In genomic region chr16:69176033-69176780, GRCh38 we compare ENCODE assay signal across 17 cellular contexts. TPM values are rescaled to one million over a fixed set of nuclear protein-coding genes. Genes with fewer than 3 reads are reported as not detected.
A peak's percentile ranks its signal among the peaks of the same experiment; 100 is the strongest.
DNase-seq lines count a peak whose midpoint lies in the region; TF ChIP-seq lines count a peak whose summit lies in the region.
"Had no signal": no experiment of that assay in that cellular context is flagged by ENCODE, and none has a peak within 500 bp of the region (broad histone marks: within the 10 kb centered on the region; RNA-seq: fewer than 3 reads in every experiment).

No MANE protein-coding gene starts in this region.

- WGBS in smooth muscle cell (ENCODE audit: low lambda C conversion rate): 88% methylated on average over 4 of the region's 4 CpGs

- H3K9ac ChIP-seq in adipocyte (ENCODE audit: low read length) (peak overlapping the region; percentile 41), smooth muscle cell (ENCODE audit: low read depth) (no peak overlapping the region)

- H3K27ac ChIP-seq in smooth muscle cell (ENCODE audit: low read depth) (peak overlapping the region; percentile 28), OCI-LY7 (ENCODE audit: low read depth, low read length, poor library complexity, severe bottlenecking) (no peak overlapping the region)
- H3K27ac ChIP-seq: WERI-Rb-1 had no signal

- H3F3A ChIP-seq in smooth muscle cell (ENCODE audit: low read depth): peaks cover 3% of the 10 kb centered on the region

- H3K4me1 ChIP-seq in adipocyte (ENCODE audit: control insufficient read depth, insufficient read depth, low read length) (peaks cover 50% of the 10 kb centered on the region), smooth muscle cell (ENCODE audit: low read depth) (peaks cover 3% of the 10 kb centered on the region), OCI-LY7 (ENCODE audit: insufficient read depth, low read length, poor library complexity, severe bottlenecking) (no peaks in the 10 kb centered on the region)

- POLR2A ChIA-PET in OCI-LY7 (lab: Charles Lee): no interaction called here

- H4K20me1 ChIP-seq in smooth muscle cell (ENCODE audit: low read depth): no peaks in the 10 kb centered on the region
- H4K20me1 ChIP-seq in OCI-LY7 (ENCODE audit: insufficient read depth, low read length): no peaks in the 10 kb centered on the region

- no peak for TF ChIP-seq CTCF in smooth muscle cell (IDR thresholded peaks at IDR 0.05; ENCODE audit: borderline replicate concordance, insufficient read depth, poor library complexity, severe bottlenecking)
- no peak for TF ChIP-seq CTCF in OCI-LY7 (conservative IDR thresholded peaks at IDR 0.05; ENCODE audit: low read length)
- TF ChIP-seq CTCF in GM20000 (IDR thresholded peaks at IDR 0.05; ENCODE audit: extremely low read depth, missing control alignments): no peak

- DNase-seq in GM03348 (ENCODE audit: low spot score): peak; percentile 46
- peak; percentile 53 for DNase-seq in adipocyte (ENCODE audit: low read depth)
- peak; percentile 93 for DNase-seq in fibroblast of peridontal ligament (ENCODE audit: extremely low read depth)
- DNase-seq in smooth muscle cell (lab: John Stamatoyannopoulos, UW; ENCODE audit: unreplicated experiment): no peak
- no peak for DNase-seq in SIG-M5 treated with dmso at 0.1 percent for 504 hours (lab: John Stamatoyannopoulos, UW; ENCODE audit: unreplicated experiment)
- DNase-seq in OCI-LY7 (ENCODE audit: low spot score): no peak
- DNase-seq in NCI-H510A (lab: John Stamatoyannopoulos, UW): no peak
- DNase-seq in GM20000 (ENCODE audit: low spot score): no peak
- DNase-seq: activated CD8-positive, alpha-beta memory T cell treated with anti-CD3 and anti-CD28 coated beads for 24 hours; aorta; MM.1S; natural killer cell; NCI-H2029 treated with DMSO at 0.1 percent for 48 hours; NCI-H524 treated with DMSO at 0.1 percent for 48 hours; substantia nigra; WERI-Rb-1 had no signal

- no peaks in the 10 kb centered on the region for H3K27me3 ChIP-seq in adipocyte (replicated peaks; ENCODE audit: control insufficient read depth, insufficient read depth, low read length)
- no peaks in the 10 kb centered on the region for H3K27me3 ChIP-seq in smooth muscle cell (ENCODE audit: low read depth)

- H3K79me2 ChIP-seq in smooth muscle cell (ENCODE audit: low read depth) (no peaks in the 10 kb centered on the region), OCI-LY7 (ENCODE audit: insufficient read depth, low read depth, low read length) (no peaks in the 10 kb centered on the region)

- H2AFZ ChIP-seq in smooth muscle cell (ENCODE audit: low read depth) (no peak overlapping the region), OCI-LY7 (ENCODE audit: low read length) (no peak overlapping the region)

- no peaks in the 10 kb centered on the region for H3K9me3 ChIP-seq in adipocyte (ENCODE audit: control insufficient read depth, low read length)
- no peaks in the 10 kb centered on the region for H3K9me3 ChIP-seq in smooth muscle cell (replicated peaks; ENCODE audit: low read depth)
- no peaks in the 10 kb centered on the region for H3K9me3 ChIP-seq in OCI-LY7 (ENCODE audit: low read length)

- H3K36me3 ChIP-seq in adipocyte (ENCODE audit: control insufficient read depth, insufficient read depth, low read length, severe bottlenecking) (no peaks in the 10 kb centered on the region), smooth muscle cell (ENCODE audit: low read depth) (no peaks in the 10 kb centered on the region), OCI-LY7 (ENCODE audit: insufficient read depth, low read length) (peaks cover 24% of the 10 kb centered on the region)

- BruUV-seq in OCI-LY7 (replicated peaks; lab: Mats Ljungman, UMichigan): no TSS peak

- CTCF ChIA-PET in OCI-LY7 (lab: Charles Lee; ENCODE audit: unreplicated experiment): interaction anchor here (0.5 kb wide), 1 partner anchor 43 kb away, joined by 4 read pairs; no protein-coding TSS in a partner anchor

- intact Hi-C loops in OCI-LY7 (cut with micrococcal nuclease; ENCODE audit: unreplicated experiment): no loop called here

- H3K4me2 ChIP-seq in smooth muscle cell (no peak overlapping the region), OCI-LY7 (ENCODE audit: low read length) (no peak overlapping the region)

- no peaks in the 10 kb centered on the region for H3K9me2 ChIP-seq in OCI-LY7 (ENCODE audit: insufficient read depth, low read length)

- H3K4me3 ChIP-seq in adipocyte (ENCODE audit: low read length): no peak overlapping the region
- H3K4me3 ChIP-seq in smooth muscle cell: no peak overlapping the region
- H3K4me3 ChIP-seq in OCI-LY7 (ENCODE audit: low read depth, low read length, poor library complexity, severe bottlenecking): no peak overlapping the region
- H3K4me3 ChIP-seq: lung had no signal

RNA-seq across cellular contexts. Expression of gene SNTB2, which starts 10.8 kb away (rescaled TPM):
- total RNA-seq in smooth muscle cell (11.0 and 25.9 TPM in 2 replicates), OCI-LY7 (2022) (32.6 and 34.1 TPM in 2 replicates)
- 17.1 and 19.2 TPM in 2 replicates for polyA plus RNA-seq in smooth muscle cell
- total RNA-seq in OCI-LY7 (2014; rRNA removed; shearing (Covaris generic)): 21.2 and 39.4 TPM in 2 replicates

RNA-seq across cellular contexts. Expression of gene UTP4, which starts 43.8 kb away (rescaled TPM):
- total RNA-seq in smooth muscle cell: 13.8 and 20.4 TPM in 2 replicates
- 29.0 and 32.8 TPM in 2 replicates for polyA plus RNA-seq in smooth muscle cell
- 21.1 and 24.9 TPM in 2 replicates for total RNA-seq in OCI-LY7 (2014; rRNA removed; shearing (Covaris generic))
- total RNA-seq in OCI-LY7 (2022): 61.9 and 67.3 TPM in 2 replicates

RNA-seq across cellular contexts. Expression of gene CHTF8, which starts 43.8 kb away (rescaled TPM):
- total RNA-seq in smooth muscle cell: 74.2 and 77.7 TPM in 2 replicates
- polyA plus RNA-seq in smooth muscle cell: 70.8 and 83.8 TPM in 2 replicates
- total RNA-seq in OCI-LY7 (2014; rRNA removed; shearing (Covaris generic)): 54.4 and 58.8 TPM in 2 replicates
- total RNA-seq in OCI-LY7 (2022): 131 and 151 TPM in 2 replicates

Comparison
In these comparisons a context has a peak if more than half of its experiments do, and no peak if none do; other contexts are left out.
1. DNase-seq: peak in GM03348 (single experiment), adipocyte (single experiment) and fibroblast of peridontal ligament (single experiment); none in smooth muscle cell (single experiment), SIG-M5 treated with dmso at 0.1 percent for 504 hours (single experiment), OCI-LY7 (single experiment), NCI-H510A (single experiment) and GM20000 (single experiment).